20 cellular contexts compared by ENCODE assay signal in the genomic region with DNA sequence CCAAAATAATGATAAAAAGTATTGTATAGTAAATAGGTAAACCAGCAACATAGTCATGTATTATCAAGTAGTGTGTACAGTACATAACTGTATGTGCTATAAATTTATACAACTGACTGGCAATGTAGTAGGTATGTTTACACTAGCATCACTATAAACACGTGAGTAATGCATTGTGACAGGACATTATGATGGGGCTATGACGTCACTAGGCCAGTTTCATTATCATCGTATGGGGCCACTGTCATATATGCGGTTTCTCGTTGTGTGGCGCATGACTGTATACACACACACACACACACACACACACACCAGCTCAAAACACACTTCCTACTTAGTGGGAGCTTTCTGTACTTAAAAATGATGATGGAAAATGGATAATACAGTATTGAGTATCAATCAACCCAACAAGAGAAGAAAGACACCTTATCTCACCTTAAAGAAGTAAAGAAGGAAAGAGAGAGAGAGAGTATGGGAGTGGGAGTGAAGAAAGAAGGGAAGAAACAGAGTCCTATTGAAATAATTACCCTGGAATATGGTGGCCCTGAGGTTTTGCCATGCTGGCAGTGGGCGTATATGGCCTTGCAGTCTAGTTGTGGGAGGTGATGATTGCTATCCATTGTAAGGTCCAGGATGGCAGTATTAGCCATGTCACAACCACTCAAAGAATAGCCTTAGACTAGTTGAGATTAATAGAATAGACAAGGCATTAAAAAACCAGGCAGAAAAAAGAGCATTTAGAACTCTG.
"Had no signal": no experiment of that assay in that cellular context is flagged by ENCODE, and none has a peak within 500 bp of the region (broad histone marks: within the 10 kb centered on the region; RNA-seq: fewer than 3 reads in every experiment).

No MANE protein-coding gene starts in this region.

- H3K36me3 ChIP-seq: left ventricle myocardium inferior, ovary, right atrium auricular region, suprapubic skin, thoracic aorta, tibial artery, upper lobe of right lung had no signal

- H3K9me3 ChIP-seq: left ventricle myocardium inferior, ovary, right atrium auricular region, suprapubic skin, thoracic aorta, upper lobe of right lung had no signal

- H3K27me3 ChIP-seq: ovary, right atrium auricular region, suprapubic skin, tibial artery, upper lobe of right lung had no signal

- H3K27ac ChIP-seq: left ventricle myocardium inferior, ovary, right atrium auricular region, skin epidermis, suprapubic skin, thoracic aorta, tibial artery, upper lobe of right lung had no signal

- H3K4me1 ChIP-seq: left ventricle myocardium inferior, right atrium auricular region, suprapubic skin, tibial artery, upper lobe of right lung had no signal

- ATAC-seq: naive thymus-derived CD4-positive, alpha-beta T cell; natural killer cell treated with Interleukin-12 subunit alpha and Interleukin-12 subunit beta and Interleukin-15 and Interleukin-18, amount 100 ng/mL, for 72 hours; sciatic nerve; upper lobe of right lung had no signal

- H3K4me3 ChIP-seq: left ventricle myocardium inferior, lung, ovary, right atrium auricular region, skin epidermis, suprapubic skin, thoracic aorta, tibial artery, upper lobe of right lung had no signal

- DNase-seq: islet precursor cell; left ventricle myocardium inferior; mesendoderm; naive thymus-derived CD4-positive, alpha-beta T cell; ovary; stimulated activated CD4-positive, alpha-beta T cell treated with anti-CD3 and anti-CD28 coated beads, Interleukin-12 subunit alpha, Interleukin-12 subunit beta, amount 100 ng/mL, for 4 hours; stimulated activated CD4-positive, alpha-beta T cell treated with anti-CD3 and anti-CD28 coated beads, Interleukin-15, amount 100 ng/mL, for 24 hours; stimulated activated CD4-positive, alpha-beta T cell treated with anti-CD3 and anti-CD28 coated beads, Interleukin-2, amount 100 ng/mL, for 24 hours; stimulated activated CD4-positive, alpha-beta T cell treated with anti-CD3 and anti-CD28 coated beads, Interleukin-4, amount 100 ng/mL, for 1 hour; stimulated activated naive CD4-positive, alpha-beta T cell; tibial artery; trophoblast cell; upper lobe of right lung had no signal
